1 cellular context compared by ENCODE assay signal in the genomic region with DNA sequence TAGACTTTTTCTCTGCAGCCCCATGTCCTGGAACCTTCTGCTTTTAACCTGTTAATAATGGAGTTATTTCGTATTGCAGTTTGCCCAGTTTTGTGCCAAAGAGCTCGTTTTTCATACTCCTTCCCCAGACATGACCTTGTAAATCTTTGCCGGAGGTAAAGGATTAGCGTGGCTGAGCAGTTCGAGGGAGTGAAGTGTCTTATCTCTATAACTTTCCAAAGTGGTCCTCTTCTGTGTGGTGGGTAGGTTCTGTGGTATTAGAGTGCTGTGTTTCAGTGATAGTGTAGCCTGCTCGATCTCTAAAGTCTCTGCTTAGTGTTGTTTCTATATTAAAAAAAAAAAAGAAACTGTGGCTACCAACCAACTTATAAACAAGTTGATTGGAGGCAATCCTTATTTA.
TF ChIP-seq lines count a peak whose summit lies in the region.

No MANE protein-coding gene starts in this region.

TF ChIP-seq in K562, 482 proteins besides CTCF, POLR2A, EP300 and RAD21 (continued from another document and continues in another):
- no peak for TF ChIP-seq MGA (IDR thresholded peaks at IDR 0.05)
- TF ChIP-seq NKRF (IDR thresholded peaks at IDR 0.05; ENCODE audit: borderline replicate concordance): no peak
- TF ChIP-seq E4F1 (CRISPR knock-in tag; IDR thresholded peaks at IDR 0.05; ENCODE audit: borderline replicate concordance): no peak
- TF ChIP-seq BRD9 (IDR thresholded peaks at IDR 0.05; ENCODE audit: low read depth, partially characterized antibody): no peak
- TF ChIP-seq, protein P1, sequence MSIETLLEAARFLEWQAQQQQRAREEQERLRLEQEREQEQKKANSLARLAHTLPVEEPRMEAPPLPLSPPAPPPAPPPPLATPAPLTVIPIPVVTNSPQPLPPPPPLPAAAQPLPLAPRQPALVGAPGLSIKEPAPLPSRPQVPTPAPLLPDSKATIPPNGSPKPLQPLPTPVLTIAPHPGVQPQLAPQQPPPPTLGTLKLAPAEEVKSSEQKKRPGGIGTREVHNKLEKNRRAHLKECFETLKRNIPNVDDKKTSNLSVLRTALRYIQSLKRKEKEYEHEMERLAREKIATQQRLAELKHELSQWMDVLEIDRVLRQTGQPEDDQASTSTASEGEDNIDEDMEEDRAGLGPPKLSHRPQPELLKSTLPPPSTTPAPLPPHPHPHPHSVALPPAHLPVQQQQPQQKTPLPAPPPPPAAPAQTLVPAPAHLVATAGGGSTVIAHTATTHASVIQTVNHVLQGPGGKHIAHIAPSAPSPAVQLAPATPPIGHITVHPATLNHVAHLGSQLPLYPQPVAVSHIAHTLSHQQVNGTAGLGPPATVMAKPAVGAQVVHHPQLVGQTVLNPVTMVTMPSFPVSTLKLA (conservative IDR thresholded peaks at IDR 0.05): no peak
- no peak for TF ChIP-seq ZC3H8 (IDR thresholded peaks at IDR 0.05)
- no peak for TF ChIP-seq THRAP3 (IDR thresholded peaks at IDR 0.05; ENCODE audit: borderline replicate concordance)
- TF ChIP-seq MEIS2 (IDR thresholded peaks at IDR 0.05; ENCODE audit: partially characterized antibody): peak; percentile 22
- no peak for TF ChIP-seq NFATC3 (IDR thresholded peaks at IDR 0.05)
- no peak for TF ChIP-seq PHB (CRISPR knock-in tag; IDR thresholded peaks at IDR 0.05)
- TF ChIP-seq ZBTB9 (CRISPR knock-in tag; IDR thresholded peaks at IDR 0.05): no peak
- TF ChIP-seq NCOR1 (IDR thresholded peaks at IDR 0.05): peak; percentile 39; the same call in 1 of the 2 replicates
- no peak for TF ChIP-seq SPI1 (IDR thresholded peaks at IDR 0.05; ENCODE audit: borderline replicate concordance, low read depth, low read length)
- TF ChIP-seq TEAD4 (IDR thresholded peaks at IDR 0.05; ENCODE audit: low read length): 0 out of 2 replicates have a peak, but pooled peaks have one; percentile 17
- no peak for TF ChIP-seq TEAD4 (CRISPR knock-in tag; IDR thresholded peaks at IDR 0.05; ENCODE audit: borderline replicate concordance)
- no peak for TF ChIP-seq UBTF (IDR thresholded peaks at IDR 0.05; ENCODE audit: borderline replicate concordance in 1 of 2, low read depth in 2 of 2, low read length in 2 of 2)
- TF ChIP-seq, protein P2, sequence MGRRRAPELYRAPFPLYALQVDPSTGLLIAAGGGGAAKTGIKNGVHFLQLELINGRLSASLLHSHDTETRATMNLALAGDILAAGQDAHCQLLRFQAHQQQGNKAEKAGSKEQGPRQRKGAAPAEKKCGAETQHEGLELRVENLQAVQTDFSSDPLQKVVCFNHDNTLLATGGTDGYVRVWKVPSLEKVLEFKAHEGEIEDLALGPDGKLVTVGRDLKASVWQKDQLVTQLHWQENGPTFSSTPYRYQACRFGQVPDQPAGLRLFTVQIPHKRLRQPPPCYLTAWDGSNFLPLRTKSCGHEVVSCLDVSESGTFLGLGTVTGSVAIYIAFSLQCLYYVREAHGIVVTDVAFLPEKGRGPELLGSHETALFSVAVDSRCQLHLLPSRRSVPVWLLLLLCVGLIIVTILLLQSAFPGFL (CRISPR knock-in tag; IDR thresholded peaks at IDR 0.05): no peak
- peak; percentile 75 for TF ChIP-seq CBFA2T3 (IDR thresholded peaks at IDR 0.05)
- TF ChIP-seq BRF2 (IDR thresholded peaks at IDR 0.05; ENCODE audit: borderline replicate concordance, insufficient read depth, insufficient read length): no peak
- TF ChIP-seq TCF3 (CRISPR knock-in tag; IDR thresholded peaks at IDR 0.05): peak; percentile 58
- TF ChIP-seq TRIM28 (IDR thresholded peaks at IDR 0.05): no peak
- peak in 1 of 2 experiments; percentile 64; a peak in 1 of 4 replicates for TF ChIP-seq HDAC1 (IDR thresholded peaks at IDR 0.05)
- peak; percentile 65 for TF ChIP-seq ETV1 (tag; conservative IDR thresholded peaks at IDR 0.05; ENCODE audit: low read depth)
- TF ChIP-seq MBD2 (IDR thresholded peaks at IDR 0.05; ENCODE audit: borderline replicate concordance, low read depth): no peak
- peak in 1 of 2 experiments; percentile 71; a peak in 2 of 4 replicates for TF ChIP-seq RCOR1 (IDR thresholded peaks at IDR 0.05; ENCODE audit: borderline replicate concordance in 1 of 2, low read depth in 2 of 2, low read length in 2 of 2)
- TF ChIP-seq CXXC5 (CRISPR knock-in tag; IDR thresholded peaks at IDR 0.05): peak; percentile 29; the same call in 1 of the 2 replicates
